Comparison of ENCODE assay signal across 26 cellular contexts in genomic region chr19:498591-498950, GRCh38. TPM values are rescaled to one million over a fixed set of nuclear protein-coding genes. Genes with fewer than 3 reads are reported as not detected.
A peak's percentile ranks its signal among the peaks of the same experiment; 100 is the strongest.
DNase-seq lines count a peak whose midpoint lies in the region; TF ChIP-seq lines count a peak whose summit lies in the region.
"Had no signal": no experiment of that assay in that cellular context is flagged by ENCODE, and none has a peak within 500 bp of the region (broad histone marks: within the 10 kb centered on the region; RNA-seq: fewer than 3 reads in every experiment).

No MANE protein-coding gene starts in this region.

- POLR2A ChIA-PET in Caco-2 (lab: Charles Lee) (no interaction called here), HEK293T (lab: Yijun Ruan, JAX) (interaction anchor here (1.3 kb wide), 1 partner anchor 10 kb away, joined by 4 read pairs; no protein-coding TSS in a partner anchor)

- CTCF ChIA-PET in Caco-2 (lab: Charles Lee) = interaction anchor here (1.2 to 1.6 kb wide), 2 partner anchors 8 to 11 kb away, joined by 3 to 9 read pairs; no protein-coding TSS in a partner anchor
- CTCF ChIA-PET in HEK293T (lab: Yijun Ruan, JAX) = interaction anchor here (1.1 kb wide), 1 partner anchor 12 kb away, joined by 5 read pairs; no protein-coding TSS in a partner anchor

- BruUV-seq in Caco-2 (replicated peaks; lab: Mats Ljungman, UMichigan) = no TSS peak

- H3K36me3 Mint-ChIP-seq in Caco-2 (ENCODE audit: insufficient read depth, unreplicated experiment) (peaks cover 6% of the 10 kb centered on the region), neural progenitor cell (peaks cover 7% of the 10 kb centered on the region)
- H3K36me3 Mint-ChIP-seq: CD4-positive, CD25-positive, alpha-beta regulatory T cell; mesothelial cell of epicardium had no signal

- peaks cover 18% of the 10 kb centered on the region for H4K20me1 ChIP-seq in neural progenitor cell (ENCODE audit: low read depth)

- no peak overlapping the region for H2AFZ ChIP-seq in neural progenitor cell (replicated peaks)

- intact Hi-C loops in Caco-2 (cut with micrococcal nuclease; ENCODE audit: unreplicated experiment) (no loop called here), prostate gland (cut with DNase I) (no loop called here)

- TF ChIP-seq CTCF in Caco-2 (IDR thresholded peaks at IDR 0.05; ENCODE audit: insufficient read depth in 1 of 2, low read depth in 1 of 2, low read length in 1 of 2, severe bottlenecking in 1 of 2, unreplicated experiment in 1 of 2) (no peak), neural progenitor cell (IDR thresholded peaks at IDR 0.05) (no peak), prostate gland (IDR thresholded peaks at IDR 0.05) (no peak), foreskin fibroblast (IDR thresholded peaks at IDR 0.05; ENCODE audit: low read depth, low read length) (no peak)

- no peak overlapping the region for H3K9ac ChIP-seq in neural progenitor cell
- H3K9ac ChIP-seq: KMS-11 had no signal

- WGBS in prostate gland = 26% methylated on average over 20 of the region's 22 CpGs

- H3K4me3 Mint-ChIP-seq in Caco-2 (ENCODE audit: unreplicated experiment) = peak overlapping the region; percentile 66
- H3K4me3 Mint-ChIP-seq in neural progenitor cell = peak overlapping the region; percentile 60
- H3K4me3 Mint-ChIP-seq: activated T-cell treated with anti-CD3 and anti-CD28 coated beads, Interleukin-2, amount 50 U/mL, for 24 hours; T-helper 2 cell treated with Interferon-gamma antibody and Interleukin-4, amounts not matched to agents 5 μg/mL and 100 μg/mL, for 36 hours had no signal

- no peak for DNase-seq in Caco-2
- DNase-seq in H7 = peak; percentile 86
- peak; percentile 51 for DNase-seq in ecto neural progenitor cell (ENCODE audit: low spot score)
- DNase-seq in neural progenitor cell (ENCODE audit: low spot score) = no peak
- no peak for DNase-seq in HEK293T (ENCODE audit: extremely low spot score)
- DNase-seq in prostate gland (ENCODE audit: low spot score) = no peak
- DNase-seq in foreskin fibroblast = no peak
- DNase-seq: activated CD4-positive, alpha-beta T cell treated with anti-CD3 and anti-CD28 coated beads for 48 hours; activated CD8-positive, alpha-beta memory T cell treated with anti-CD3 and anti-CD28 coated beads for 24 hours; activated gamma-delta T cell treated with Interleukin-2 at 50 U/mL for 16 hours; activated T-cell treated with anti-CD3 and anti-CD28 coated beads, Interleukin-2, amount 50 U/mL, for 24 hours; caudate nucleus; CD4-positive, CD25-positive, alpha-beta regulatory T cell; dermis blood vessel endothelial cell; GOT3; hippocampal formation; MM.1S; naive B cell had no signal

- H3K4me1 Mint-ChIP-seq in Caco-2 (ENCODE audit: low read depth, unreplicated experiment) = peaks cover 11% of the 10 kb centered on the region
- peaks cover 12% of the 10 kb centered on the region for H3K4me1 Mint-ChIP-seq in neural progenitor cell

- H3K4me1 ChIP-seq in Caco-2 (no peaks in the 10 kb centered on the region; the same call in 1 of the 2 replicates), neural progenitor cell (no peaks in the 10 kb centered on the region), prostate gland (replicated peaks) (no peaks in the 10 kb centered on the region)

- no peak overlapping the region for H3K4me2 ChIP-seq in neural progenitor cell
- H3K4me2 ChIP-seq: KMS-11 had no signal

- peaks cover 5% of the 10 kb centered on the region for H3K27me3 Mint-ChIP-seq in Caco-2 (ENCODE audit: insufficient read depth, unreplicated experiment)
- H3K27me3 Mint-ChIP-seq in neural progenitor cell (ENCODE audit: insufficient read depth, low read depth) = peaks cover 27% of the 10 kb centered on the region

- H3K9me3 ChIP-seq in Caco-2 = no peaks in the 10 kb centered on the region
- no peaks in the 10 kb centered on the region for H3K9me3 ChIP-seq in neural progenitor cell (ENCODE audit: low read depth)
- no peaks in the 10 kb centered on the region for H3K9me3 ChIP-seq in prostate gland
- H3K9me3 ChIP-seq: gastroesophageal sphincter, upper lobe of left lung had no signal

- peaks cover 20% of the 10 kb centered on the region for H3F3A ChIP-seq in neural progenitor cell (ENCODE audit: low read depth)

- TF ChIP-seq POLR2A in prostate gland (IDR thresholded peaks at IDR 0.05) = no peak

- no peak overlapping the region for H3K27ac Mint-ChIP-seq in Caco-2 (ENCODE audit: unreplicated experiment)
- no peak overlapping the region for H3K27ac Mint-ChIP-seq in neural progenitor cell
- H3K27ac Mint-ChIP-seq: activated T-cell treated with anti-CD3 and anti-CD28 coated beads, Interleukin-2, amount 50 U/mL, for 24 hours; mesothelial cell of epicardium; T-helper 2 cell treated with Interferon-gamma antibody and Interleukin-4, amounts not matched to agents 5 μg/mL and 100 μg/mL, for 36 hours had no signal

- no peaks in the 10 kb centered on the region for H3K79me2 ChIP-seq in neural progenitor cell (ENCODE audit: low read depth)

- no peaks in the 10 kb centered on the region for H3K36me3 ChIP-seq in Caco-2 (ENCODE audit: control insufficient read depth, insufficient read depth, low read length)
- no peaks in the 10 kb centered on the region for H3K36me3 ChIP-seq in H7 (replicated peaks; ENCODE audit: control insufficient read depth, insufficient read depth, low read length)
- no peaks in the 10 kb centered on the region for H3K36me3 ChIP-seq in neural progenitor cell
- no peaks in the 10 kb centered on the region for H3K36me3 ChIP-seq in prostate gland
- H3K36me3 ChIP-seq: gastroesophageal sphincter, upper lobe of left lung had no signal

- no peak overlapping the region for H3K4me3 ChIP-seq in Caco-2 (ENCODE audit: low read depth, low read length)
- peak overlapping the region; percentile 53; the same call in 1 of the 2 replicates for H3K4me3 ChIP-seq in H7 (ENCODE audit: insufficient read depth, low read depth, low read length)
- H3K4me3 ChIP-seq in neural progenitor cell = no peak overlapping the region
- H3K4me3 ChIP-seq in prostate gland = no peak overlapping the region
- H3K4me3 ChIP-seq in foreskin fibroblast (ENCODE audit: low read depth in 1 of 2, low read length in 2 of 2) = no peak overlapping the region
- H3K4me3 ChIP-seq: smooth muscle cell, upper lobe of left lung had no signal

- H3K9me3 Mint-ChIP-seq in Caco-2 (ENCODE audit: unreplicated experiment) = peaks cover 7% of the 10 kb centered on the region
- H3K9me3 Mint-ChIP-seq in neural progenitor cell = peaks cover 5% of the 10 kb centered on the region
- H3K9me3 Mint-ChIP-seq: activated T-cell treated with anti-CD3 and anti-CD28 coated beads, Interleukin-2, amount 50 U/mL, for 24 hours; mesothelial cell of epicardium; T-helper 2 cell treated with Interferon-gamma antibody and Interleukin-4, amounts not matched to agents 5 μg/mL and 100 μg/mL, for 36 hours had no signal

- H3K27me3 ChIP-seq in Caco-2 (replicated peaks; ENCODE audit: control insufficient read depth, insufficient read depth, low read length) (no peaks in the 10 kb centered on the region), H7 (ENCODE audit: control insufficient read depth, insufficient read depth, low read length) (peaks cover 32% of the 10 kb centered on the region), neural progenitor cell (peaks cover 63% of the 10 kb centered on the region), prostate gland (replicated peaks; ENCODE audit: insufficient read depth) (peaks cover 10% of the 10 kb centered on the region)

- no peak overlapping the region for H3K27ac ChIP-seq in neural progenitor cell
- no peak overlapping the region for H3K27ac ChIP-seq in prostate gland
- H3K27ac ChIP-seq: gastroesophageal sphincter, KMS-11, upper lobe of left lung had no signal

TF ChIP-seq in HEK293T, 16 proteins besides CTCF, POLR2A, EP300 and RAD21:
- TF ChIP-seq SP1 (IDR thresholded peaks at IDR 0.05) (no peak), ELF4 (IDR thresholded peaks at IDR 0.05) (no peak), L3MBTL2 (conservative IDR thresholded peaks at IDR 0.05) (no peak), TARDBP (IDR thresholded peaks at IDR 0.05) (no peak), FOXK2 (IDR thresholded peaks at IDR 0.05) (no peak), ZNF384 (IDR thresholded peaks at IDR 0.05) (no peak), FOXM1 (IDR thresholded peaks at IDR 0.05; ENCODE audit: borderline replicate concordance) (no peak), BHLHE40 (IDR thresholded peaks at IDR 0.05; ENCODE audit: borderline replicate concordance) (no peak), HDGF (IDR thresholded peaks at IDR 0.05; ENCODE audit: borderline replicate concordance) (no peak), CTBP1 (IDR thresholded peaks at IDR 0.05; ENCODE audit: borderline replicate concordance) (no peak), NFRKB (IDR thresholded peaks at IDR 0.05) (no peak), ARNT (IDR thresholded peaks at IDR 0.05) (no peak), SUZ12 (IDR thresholded peaks at IDR 0.05) (no peak), LEF1 (IDR thresholded peaks at IDR 0.05; ENCODE audit: borderline replicate concordance) (no peak), FOXA1 (IDR thresholded peaks at IDR 0.05) (no peak)

RNA-seq across cellular contexts. Expression of gene MADCAM1, which starts 2.3 kb away (rescaled TPM):
- total RNA-seq in Caco-2 (2022) = 0.73 and 1.3 TPM in 2 replicates
- 0.70 TPM in 1 of 2 replicates, not detected in the other for total RNA-seq in H7 (2014; rRNA removed; shearing (Covaris generic))
- 0.09 TPM in 1 of 2 replicates, not detected in the other for total RNA-seq in neural progenitor cell (ENCODE audit: low replicate concordance)
- total RNA-seq in prostate gland = under 1 TPM; 0.80 to 0.91 TPM
- total RNA-seq: NCI-H460, smooth muscle cell had no signal

RNA-seq across cellular contexts. Expression of gene TPGS1, which starts 8.7 kb away (rescaled TPM):
- total RNA-seq in Caco-2 (2022) = 11.5 and 14.9 TPM in 2 replicates
- 13.7 and 18.1 TPM in 2 replicates for total RNA-seq in H7 (2014; rRNA removed; shearing (Covaris generic))
- total RNA-seq in neural progenitor cell (ENCODE audit: low replicate concordance) = 9.4 and 31.1 TPM in 2 replicates
- 10 to 100 TPM; 90.0 to 94.9 TPM for total RNA-seq in prostate gland

RNA-seq across cellular contexts. Expression of gene CDC34, which starts 33.0 kb away (rescaled TPM):
- 129 and 133 TPM in 2 replicates for total RNA-seq in Caco-2 (2022)
- 180 and 192 TPM in 2 replicates for total RNA-seq in H7 (2014; rRNA removed; shearing (Covaris generic))
- 42.5 and 92.6 TPM in 2 replicates for total RNA-seq in neural progenitor cell (ENCODE audit: low replicate concordance)
- total RNA-seq in prostate gland = 100 to 1,000 TPM in 1 of 2 donors, 10 to 100 TPM in 1; 93.4 to 159 TPM

RNA-seq across cellular contexts. Expression of gene SHC2, which starts 37.7 kb away (rescaled TPM):
- 1.3 and 2.4 TPM in 2 replicates for total RNA-seq in Caco-2 (2022)
- total RNA-seq in H7 (2014; rRNA removed; shearing (Covaris generic)) = 5.3 and 6.9 TPM in 2 replicates
- 3.2 and 15.9 TPM in 2 replicates for total RNA-seq in neural progenitor cell (ENCODE audit: low replicate concordance)
- total RNA-seq in prostate gland = 10 to 100 TPM; 52.2 to 83.4 TPM
- total RNA-seq: CD4-positive, CD25-positive, alpha-beta regulatory T cell had no signal

RNA-seq across cellular contexts. Expression of gene GZMM, which starts 45.3 kb away (rescaled TPM):
- total RNA-seq in Caco-2 (2022) (0.35 TPM in 1 of 2 replicates, not detected in the other), neural progenitor cell (ENCODE audit: low replicate concordance) (not detected in 2 replicates), prostate gland (under 1 TPM in 1 of 2 donors, not detected in 1; 0.68 TPM)
- 0.38 and 1.6 TPM in 2 replicates for total RNA-seq in H7 (2014; rRNA removed; shearing (Covaris generic))
- total RNA-seq: dermis blood vessel endothelial cell, NCI-H460, renal cortical epithelial cell, smooth muscle cell had no signal

Comparison
In these comparisons a context has a peak if more than half of its experiments do, and no peak if none do; other contexts are left out.
1. DNase-seq: peak in H7 (single experiment) and ecto neural progenitor cell (single experiment); none in Caco-2 (0 of 2), neural progenitor cell (single experiment), HEK293T (single experiment), prostate gland (single experiment) and foreskin fibroblast (0 of 2).